ENCODE assay signal across 8 cellular contexts in genomic region chr19:12841094-12841493, GRCh38. TPM values are rescaled to one million over a fixed set of nuclear protein-coding genes. Genes with fewer than 3 reads are reported as not detected.
DNase-seq lines count a peak whose midpoint lies in the region; ATAC-seq and TF ChIP-seq lines count a peak whose summit lies in the region.

No MANE protein-coding gene starts in this region.

- peaks cover 13% of the 10 kb centered on the region for H3K4me1 ChIP-seq in A673 (ENCODE audit: insufficient read depth, low read length, poor library complexity, severe bottlenecking)
- peaks cover 7% of the 10 kb centered on the region for H3K4me1 ChIP-seq in adipocyte (ENCODE audit: control insufficient read depth, insufficient read depth, low read length)

- H3K9ac ChIP-seq in adipocyte (ENCODE audit: low read length) = no peak overlapping the region

- H3K4me3 ChIP-seq in A673 (ENCODE audit: low read depth, low read length, poor library complexity, severe bottlenecking) (peak overlapping the region; percentile 29), adipocyte (ENCODE audit: low read length) (peak overlapping the region; percentile 47)

- no peaks in the 10 kb centered on the region for H3K27me3 ChIP-seq in A673 (replicated peaks; ENCODE audit: insufficient read depth, low read depth, low read length, poor library complexity)
- peaks cover 57% of the 10 kb centered on the region for H3K27me3 ChIP-seq in adipocyte (replicated peaks; ENCODE audit: control insufficient read depth, insufficient read depth, low read length)

- BruUV-seq in A673 (replicated peaks; lab: Mats Ljungman, UMichigan) = no TSS peak

- TF ChIP-seq CTCF in A673 (conservative IDR thresholded peaks at IDR 0.05; ENCODE audit: low read depth, low read length) = no peak

- peak overlapping the region; percentile 11 for H3K27ac ChIP-seq in A673 (ENCODE audit: low read depth, low read length, poor library complexity, severe bottlenecking)

- intact Hi-C loops in A673 (cut with micrococcal nuclease; ENCODE audit: unreplicated experiment) = no loop called here

- POLR2A ChIA-PET in A673 (lab: Charles Lee; ENCODE audit: low non-redundant PET) (interaction anchor here (0.6 kb wide), 1 partner anchor 120 kb away, joined by 3 read pairs; no protein-coding TSS in a partner anchor), HEK293T (lab: Yijun Ruan, JAX) (interaction anchor here (1.0 kb wide), 1 partner anchor 35 kb away, joined by 3 read pairs; the partner anchor contains the start of gene RNASEH2A)

- ATAC-seq in GM21381 (IDR thresholded peaks at IDR 0.05; ENCODE audit: unreplicated experiment) (no peak), GM21576 (IDR thresholded peaks at IDR 0.05; ENCODE audit: unreplicated experiment) (no peak)

- DNase-seq in A673 (ENCODE audit: low spot score) (no peak), HEK293T (ENCODE audit: extremely low spot score) (peak; percentile 49), adipocyte (ENCODE audit: low read depth) (peak; percentile 39), islet precursor cell (peak; percentile 94), foreskin melanocyte (no peak)
- DNase-seq in NK-92 treated with Interleukin-12 subunit alpha and Interleukin-12 subunit beta, amount 100 ng/mL, for 24 hours (lab: John Stamatoyannopoulos, UW) = no peak

- H3K9me3 ChIP-seq in A673 (ENCODE audit: low read depth, low read length, poor library complexity, severe bottlenecking) (no peaks in the 10 kb centered on the region), adipocyte (ENCODE audit: control insufficient read depth, low read length) (no peaks in the 10 kb centered on the region)

- H3K36me3 ChIP-seq in A673 (ENCODE audit: insufficient read depth, low read length, poor library complexity, severe bottlenecking) (no peaks in the 10 kb centered on the region), adipocyte (ENCODE audit: control insufficient read depth, insufficient read depth, low read length, severe bottlenecking) (no peaks in the 10 kb centered on the region)

- CTCF ChIA-PET in A673 (lab: Charles Lee) (no interaction called here), HEK293T (lab: Yijun Ruan, JAX) (no interaction called here)

TF ChIP-seq in HEK293T, 16 proteins besides CTCF, POLR2A, EP300 and RAD21:
- TF ChIP-seq TARDBP (IDR thresholded peaks at IDR 0.05) (no peak), PKNOX1 (IDR thresholded peaks at IDR 0.05) (no peak), ARNT (IDR thresholded peaks at IDR 0.05) (no peak), HDGF (IDR thresholded peaks at IDR 0.05; ENCODE audit: borderline replicate concordance) (no peak), BHLHE40 (IDR thresholded peaks at IDR 0.05; ENCODE audit: borderline replicate concordance) (no peak), NFRKB (IDR thresholded peaks at IDR 0.05) (no peak), LEF1 (IDR thresholded peaks at IDR 0.05; ENCODE audit: borderline replicate concordance) (no peak), FOXA1 (IDR thresholded peaks at IDR 0.05) (no peak), FOXK2 (IDR thresholded peaks at IDR 0.05) (no peak), ZNF384 (IDR thresholded peaks at IDR 0.05) (no peak), FOXM1 (IDR thresholded peaks at IDR 0.05; ENCODE audit: borderline replicate concordance) (no peak), CTBP1 (IDR thresholded peaks at IDR 0.05; ENCODE audit: borderline replicate concordance) (no peak), SUZ12 (IDR thresholded peaks at IDR 0.05) (no peak), ELF4 (IDR thresholded peaks at IDR 0.05) (no peak), SP1 (IDR thresholded peaks at IDR 0.05) (no peak), L3MBTL2 (conservative IDR thresholded peaks at IDR 0.05) (no peak)

RNA-seq across cellular contexts. Expression of gene MAST1, which starts 2.8 kb away (rescaled TPM):
- 22.2 and 26.7 TPM in 2 replicates for total RNA-seq in A673 (2021)

RNA-seq across cellular contexts. Expression of gene RTBDN, which starts 6.7 kb away (rescaled TPM):
- total RNA-seq in A673 (2021) = 1.4 TPM in 1 of 2 replicates, not detected in the other

RNA-seq across cellular contexts. Expression of gene RNASEH2A, which starts 34.7 kb away (rescaled TPM):
- 97.7 and 99.7 TPM in 2 replicates for total RNA-seq in A673 (2021)

RNA-seq across cellular contexts. Expression of gene THSD8, which starts 39.2 kb away (rescaled TPM):
- total RNA-seq in A673 (2021) = 45.2 and 53.4 TPM in 2 replicates

RNA-seq across cellular contexts. Expression of gene PRDX2, which starts 39.5 kb away (rescaled TPM):
- total RNA-seq in A673 (2021) = 406 and 429 TPM in 2 replicates

Comparison
In these comparisons a context has a peak if more than half of its experiments do, and no peak if none do; other contexts are left out.
1. DNase-seq: peak in HEK293T (single experiment), adipocyte (single experiment) and islet precursor cell (single experiment); none in A673 (single experiment), NK-92 treated with Interleukin-12 subunit alpha and Interleukin-12 subunit beta, amount 100 ng/mL, for 24 hours (single experiment) and foreskin melanocyte (single experiment).